In the genomic region with DNA sequence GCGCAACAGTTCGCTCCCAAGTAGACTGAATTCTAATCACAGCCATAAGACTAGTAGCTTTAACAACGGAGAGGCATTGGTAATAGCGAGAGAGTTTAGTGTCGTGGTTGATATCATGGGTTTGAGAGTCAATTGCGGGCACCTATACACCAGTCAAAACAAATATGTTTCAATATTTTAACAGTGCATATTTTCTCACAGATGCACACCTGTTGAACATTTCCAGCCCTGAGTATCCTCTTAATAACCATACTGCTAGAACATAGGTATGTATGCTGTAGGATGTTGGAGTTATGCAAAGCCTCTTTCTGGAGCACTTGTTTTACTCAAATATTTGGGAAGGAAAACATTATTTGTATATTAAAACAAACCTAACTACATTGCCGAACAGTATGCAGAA, we compare ENCODE assay signal across 34 cellular contexts.
"Had no signal": no experiment of that assay in that cellular context is flagged by ENCODE, and none has a peak within 500 bp of the region (broad histone marks: within the 10 kb centered on the region; RNA-seq: fewer than 3 reads in every experiment).

No MANE protein-coding gene starts in this region.

- H3K4me3 ChIP-seq: MG63 had no signal

- H3K27me3 ChIP-seq: MG63 had no signal

- H3K27ac ChIP-seq: KMS-11 had no signal

- H3K9ac ChIP-seq: KMS-11 had no signal

- DNase-seq: Karpas-422, Kasumi-1, MG63, MM.1S, MV-4-11, NCI-H1048, NCI-H1092, NCI-H1092 treated with DMSO at 0.1 percent for 48 hours, NCI-H1105, NCI-H1105 treated with DMSO at 0.1 percent for 48 hours, NCI-H1417, NCI-H1417 treated with DMSO at 0.1 percent for 48 hours, NCI-H1436, NCI-H1436 treated with DMSO at 0.1 percent for 48 hours, NCI-H146, NCI-H1694, NCI-H1694 treated with DMSO at 0.1 percent for 48 hours, NCI-H187, NCI-H187 treated with DMSO at 0.1 percent for 48 hours, NCI-H1930, NCI-H2029, NCI-H2029 treated with DMSO at 0.1 percent for 48 hours, NCI-H2081, NCI-H2081 treated with DMSO at 0.1 percent for 48 hours, NCI-H2107, NCI-H2171, NCI-H2171 treated with DMSO at 0.1 percent for 48 hours, NCI-H2227 treated with DMSO at 0.1 percent for 48 hours, NCI-H226, NCI-H345, NCI-H446, NCI-H446 treated with DMSO at 0.1 percent for 48 hours, NCI-H510A had no signal

- H3K4me2 ChIP-seq: KMS-11 had no signal

- H3K36me3 ChIP-seq: MG63 had no signal
